Comparison of ENCODE assay signal across 28 cellular contexts in the genomic region with DNA sequence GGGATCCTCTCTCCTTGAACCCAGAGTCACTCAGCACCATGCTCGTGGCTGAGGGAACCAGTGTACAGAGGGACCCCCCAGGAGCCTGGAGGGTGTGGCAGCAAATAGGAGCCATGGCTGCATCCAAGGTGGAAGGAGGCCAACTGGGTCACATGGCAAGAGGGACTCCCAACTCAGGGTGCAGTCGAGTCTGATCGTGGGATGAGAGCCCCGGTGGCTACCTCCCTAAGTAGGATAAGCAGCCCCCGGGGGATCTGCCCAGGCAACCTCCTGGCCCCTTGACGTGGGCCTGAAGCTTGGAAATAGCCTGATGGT.
"Had no signal": no experiment of that assay in that cellular context is flagged by ENCODE, and none has a peak within 500 bp of the region (broad histone marks: within the 10 kb centered on the region; RNA-seq: fewer than 3 reads in every experiment).

No MANE protein-coding gene starts in this region.

- H3K9me3 ChIP-seq: adrenal gland, body of pancreas, breast epithelium, SJCRH30 had no signal

- DNase-seq: activated B cell treated with CpG ODN at 0.5 μM for 24 hours; activated CD4-positive, alpha-beta memory T cell treated with anti-CD3 and anti-CD28 coated beads for 36 hours; activated CD4-positive, alpha-beta T cell treated with anti-CD3 and anti-CD28 coated beads for 4 hours; activated CD4-positive, alpha-beta T cell treated with anti-CD3 and anti-CD28 coated beads, Interleukin-2, amount 50 U/mL, for 1 hour; activated CD4-positive, CD25-positive, alpha-beta regulatory T cell treated with anti-CD3 and anti-CD28 coated beads, Interleukin-2, amount 50 U/mL, for 72 hours; activated effector memory CD4-positive, alpha-beta T cell treated with anti-CD3 and anti-CD28 coated beads, Interleukin-2, amount 50 U/mL, for 16 hours; activated naive CD4-positive, alpha-beta T cell; activated naive CD4-positive, alpha-beta T cell treated with anti-CD3 and anti-CD28 coated beads, Interleukin-2, amount 50 U/mL, for 16 hours; activated naive CD8-positive, alpha-beta T cell treated with anti-CD3 and anti-CD28 coated beads, Interleukin-2, amount 10 ng/mL, durations not matched to agents 7 days and 5 days; activated T-cell treated with anti-CD3 and anti-CD28 coated beads, Interleukin-2, amount 50 U/mL, for 1 hour; activated T-cell treated with anti-CD3 and anti-CD28 coated beads, Interleukin-2, amount 50 U/mL, for 72 hours; body of pancreas; NCI-H1105; NCI-H1417 treated with DMSO at 0.1 percent for 48 hours; NCI-H187 treated with DMSO at 0.1 percent for 48 hours; NCI-H2081; NCI-H2227 treated with DMSO at 0.1 percent for 48 hours; NCI-H446; NCI-H526 treated with DMSO at 0.1 percent for 48 hours; NCI-H774; SHP77; SJCRH30 had no signal

- ATAC-seq: activated T-cell treated with anti-CD3 and anti-CD28 coated beads, Interleukin-2, amount 50 U/mL, for 72 hours; activated T-helper 17 cell treated with anti-CD3 and anti-CD28 coated beads, Interleukin-2, amount 50 U/mL, for 72 hours; body of pancreas; K562; Panc1 had no signal

- H3K36me3 Mint-ChIP-seq: activated CD4-positive, alpha-beta memory T cell treated with anti-CD3 and anti-CD28 coated beads for 36 hours; activated naive CD8-positive, alpha-beta T cell treated with anti-CD3 and anti-CD28 coated beads, Interleukin-2, amount 10 ng/mL, durations not matched to agents 7 days and 5 days had no signal

- H3K36me3 ChIP-seq: adrenal gland, breast epithelium, SJCRH30 had no signal

- H3K4me3 ChIP-seq: adrenal gland, body of pancreas, breast epithelium, K562, SJCRH30, SK-N-MC had no signal

- H3K4me1 Mint-ChIP-seq: activated B cell treated with CpG ODN at 0.5 μM for 24 hours; activated T-helper 17 cell treated with anti-CD3 and anti-CD28 coated beads, Interleukin-2, amount 50 U/mL, for 72 hours had no signal

- H3K27me3 ChIP-seq: adrenal gland, body of pancreas, breast epithelium had no signal

- H3K4me3 Mint-ChIP-seq: activated B cell treated with CpG ODN at 0.5 μM for 24 hours; activated CD4-positive, alpha-beta memory T cell treated with anti-CD3 and anti-CD28 coated beads for 36 hours; activated naive CD8-positive, alpha-beta T cell treated with anti-CD3 and anti-CD28 coated beads, Interleukin-2, amount 10 ng/mL, durations not matched to agents 7 days and 5 days; activated T-cell treated with anti-CD3 and anti-CD28 coated beads, Interleukin-2, amount 50 U/mL, for 72 hours; activated T-helper 17 cell treated with anti-CD3 and anti-CD28 coated beads, Interleukin-2, amount 50 U/mL, for 72 hours had no signal

- H3K9me3 Mint-ChIP-seq: activated B cell treated with CpG ODN at 0.5 μM for 24 hours; activated CD4-positive, alpha-beta memory T cell treated with anti-CD3 and anti-CD28 coated beads for 36 hours; activated naive CD8-positive, alpha-beta T cell treated with anti-CD3 and anti-CD28 coated beads, Interleukin-2, amount 10 ng/mL, durations not matched to agents 7 days and 5 days; activated T-cell treated with anti-CD3 and anti-CD28 coated beads, Interleukin-2, amount 50 U/mL, for 72 hours; activated T-helper 17 cell treated with anti-CD3 and anti-CD28 coated beads, Interleukin-2, amount 50 U/mL, for 72 hours had no signal

- H3K4me1 ChIP-seq: adrenal gland, body of pancreas, breast epithelium, SJCRH30 had no signal

- H3K27ac Mint-ChIP-seq: activated B cell treated with CpG ODN at 0.5 μM for 24 hours; activated CD4-positive, alpha-beta memory T cell treated with anti-CD3 and anti-CD28 coated beads for 36 hours; activated naive CD8-positive, alpha-beta T cell treated with anti-CD3 and anti-CD28 coated beads, Interleukin-2, amount 10 ng/mL, durations not matched to agents 7 days and 5 days; activated T-cell treated with anti-CD3 and anti-CD28 coated beads, Interleukin-2, amount 50 U/mL, for 72 hours; activated T-helper 17 cell treated with anti-CD3 and anti-CD28 coated beads, Interleukin-2, amount 50 U/mL, for 72 hours had no signal

- H3K27ac ChIP-seq: adrenal gland, body of pancreas, breast epithelium, SJCRH30, SK-N-MC had no signal
